2 cellular contexts compared by ENCODE assay signal in genomic region chr6:44143731-44144130, GRCh38.
TF ChIP-seq lines count a peak whose summit lies in the region.

No MANE protein-coding gene starts in this region.

TF ChIP-seq in HepG2, 621 proteins besides CTCF, POLR2A, EP300 and RAD21:
- TF ChIP-seq ZNF644 (CRISPR knock-in tag; IDR thresholded peaks at IDR 0.05; ENCODE audit: low read depth) (no peak), ATF7-NPFF (CRISPR knock-in tag; IDR thresholded peaks at IDR 0.05; ENCODE audit: low read depth) (no peak), ZNF720 (CRISPR knock-in tag; IDR thresholded peaks at IDR 0.05) (no peak), GLI4 (CRISPR knock-in tag; IDR thresholded peaks at IDR 0.05; ENCODE audit: borderline replicate concordance) (no peak), SALL2 (CRISPR knock-in tag; IDR thresholded peaks at IDR 0.05) (no peak), ZNF430 (CRISPR knock-in tag; IDR thresholded peaks at IDR 0.05) (no peak), DDIT3 (CRISPR knock-in tag; IDR thresholded peaks at IDR 0.05) (no peak), ZKSCAN1 (IDR thresholded peaks at IDR 0.05; ENCODE audit: low read length) (peak; percentile 77; the same call in 1 of the 2 replicates)

TF ChIP-seq in K562, 482 proteins besides CTCF, POLR2A, EP300 and RAD21:
- TF ChIP-seq ZKSCAN1 (IDR thresholded peaks at IDR 0.05; ENCODE audit: low read depth, low read length): peak; percentile 84
- TF ChIP-seq HOMEZ (CRISPR knock-in tag; IDR thresholded peaks at IDR 0.05): no peak
